18 cellular contexts compared by ENCODE assay signal in genomic region chr3:64257096-64257755, GRCh38. TPM values are rescaled to one million over a fixed set of nuclear protein-coding genes. Genes with fewer than 3 reads are reported as not detected.
DNase-seq lines count a peak whose midpoint lies in the region; ATAC-seq and TF ChIP-seq lines count a peak whose summit lies in the region.
"Had no signal": no experiment of that assay in that cellular context is flagged by ENCODE, and none has a peak within 500 bp of the region (broad histone marks: within the 10 kb centered on the region; RNA-seq: fewer than 3 reads in every experiment).

No MANE protein-coding gene starts in this region.

- no peak for TF ChIP-seq CTCF in esophagus muscularis mucosa (IDR thresholded peaks at IDR 0.05)
- TF ChIP-seq CTCF in omental fat pad (IDR thresholded peaks at IDR 0.05), result no peak
- no peak for TF ChIP-seq CTCF in GM13977 (IDR thresholded peaks at IDR 0.05; ENCODE audit: extremely low read depth, insufficient read depth, missing control alignments)

- H3K9me3 ChIP-seq in esophagus muscularis mucosa, result no peaks in the 10 kb centered on the region
- H3K9me3 ChIP-seq: A549 had no signal

- H3K4me1 ChIP-seq in esophagus muscularis mucosa, result peaks cover 24 to 97% (median 94%) of the 10 kb centered on the region in 4 donors

- DNase-seq in AG20443 (ENCODE audit: low spot score) (peak; percentile 7), NCI-H1694 (lab: John Stamatoyannopoulos, UW) (peak; percentile 37), esophagus muscularis mucosa (ENCODE audit: extremely low spot score) (no peak), omental fat pad (ENCODE audit: low spot score) (no peak), GM13977 (ENCODE audit: low spot score) (no peak), 8988T (no peak)
- DNase-seq in stimulated activated naive CD4-positive, alpha-beta T cell treated with Interleukin-2 at 50 U/mL for 16 hours (lab: John Stamatoyannopoulos, UW), result no peak
- DNase-seq: GF-D8, H9, Karpas-422, NCI-H1105 treated with DMSO at 0.1 percent for 48 hours, NCI-H187 treated with DMSO at 0.1 percent for 48 hours, NCI-H748 treated with DMSO at 0.1 percent for 48 hours, OCI-M1, RPMI8226 had no signal

- no peak for TF ChIP-seq POLR2A in esophagus muscularis mucosa (IDR thresholded peaks at IDR 0.05; ENCODE audit: low read depth)

- ATAC-seq in omental fat pad (ENCODE audit: low FRiP score) (peak; percentile 63), GM19463 (IDR thresholded peaks at IDR 0.05; ENCODE audit: unreplicated experiment) (no peak)
- ATAC-seq: A549 had no signal

- no peaks in the 10 kb centered on the region for H3K27me3 ChIP-seq in esophagus muscularis mucosa

- no peak for TF ChIP-seq EP300 in esophagus muscularis mucosa (IDR thresholded peaks at IDR 0.05)

- intact Hi-C loops in esophagus muscularis mucosa (cut with DNase I), result no loop called here

- H3K27ac ChIP-seq in esophagus muscularis mucosa (replicated peaks in 1 of 4), result peak overlapping the region in 3 of 4 donors; percentile 33 to 73 (median 69)
- H3K27ac ChIP-seq: A549, C4-2B had no signal

- no peaks in the 10 kb centered on the region for H3K36me3 ChIP-seq in esophagus muscularis mucosa

- no peak overlapping the region for H3K4me3 ChIP-seq in esophagus muscularis mucosa
- H3K4me3 ChIP-seq: A549 had no signal

- in situ Hi-C loops in GM13977 (cut with MboI; ENCODE audit: low pct_unique_long_range_greater_than_20kb, low sequenced_read_pairs, unreplicated experiment), result no loop called here

RNA-seq across cellular contexts. Expression of gene PRICKLE2, which starts 32.0 kb away (rescaled TPM):
- total RNA-seq in esophagus muscularis mucosa (10 to 100 TPM; 71.8 to 99.9 (median 84.4) TPM), omental fat pad (10 to 100 TPM; 56.1 to 88.4 (median 81.3) TPM)

Comparison
In these comparisons a context has a peak if more than half of its experiments do, and no peak if none do; other contexts are left out.
1. DNase-seq: peak in AG20443 (single experiment) and NCI-H1694 (single experiment); none in esophagus muscularis mucosa (single experiment), omental fat pad (single experiment), GM13977 (single experiment), stimulated activated naive CD4-positive, alpha-beta T cell treated with Interleukin-2 at 50 U/mL for 16 hours (single experiment) and 8988T (single experiment).